In genomic region chr12:131133015-131133905, GRCh38 we compare ENCODE assay signal across 13 cellular contexts.
DNase-seq lines count a peak whose midpoint lies in the region; ATAC-seq and TF ChIP-seq lines count a peak whose summit lies in the region.
"Had no signal": no experiment of that assay in that cellular context is flagged by ENCODE, and none has a peak within 500 bp of the region (broad histone marks: within the 10 kb centered on the region; RNA-seq: fewer than 3 reads in every experiment).

No MANE protein-coding gene starts in this region.

- TF ChIP-seq CTCF in right atrium auricular region (IDR thresholded peaks at IDR 0.05) (no peak), sigmoid colon (IDR thresholded peaks at IDR 0.05) (no peak)

- no peak for TF ChIP-seq POLR2A in sigmoid colon (IDR thresholded peaks at IDR 0.05)

- 61 to 79% methylated on average over 19 of the region's 19 CpGs for WGBS in sigmoid colon, 2 donors

- H3K9me3 ChIP-seq in right atrium auricular region (no peaks in the 10 kb centered on the region), sigmoid colon (no peaks in the 10 kb centered on the region)
- H3K9me3 ChIP-seq: ascending aorta had no signal

- no peak overlapping the region for H3K27ac ChIP-seq in right atrium auricular region
- peak overlapping the region in 1 of 4 donors; percentile 23 for H3K27ac ChIP-seq in sigmoid colon
- H3K27ac ChIP-seq: ascending aorta, epithelial cell of prostate had no signal

- H3K36me3 ChIP-seq in right atrium auricular region (peaks cover 74% of the 10 kb centered on the region), sigmoid colon (no peaks in the 10 kb centered on the region)
- H3K36me3 ChIP-seq: ascending aorta had no signal

- H3K4me3 ChIP-seq in right atrium auricular region (no peak overlapping the region), sigmoid colon (no peak overlapping the region)
- H3K4me3 ChIP-seq: ascending aorta had no signal

- peaks cover 0 to 16% of the 10 kb centered on the region in 2 donors for H3K4me1 ChIP-seq in right atrium auricular region
- peaks cover 0 to 30% (median 19%) of the 10 kb centered on the region in 4 donors for H3K4me1 ChIP-seq in sigmoid colon

- H3K27me3 ChIP-seq in right atrium auricular region = no peaks in the 10 kb centered on the region
- no peaks in the 10 kb centered on the region for H3K27me3 ChIP-seq in sigmoid colon
- H3K27me3 ChIP-seq: ascending aorta had no signal

- peak; percentile 19 for DNase-seq in CD1c-positive myeloid dendritic cell (ENCODE audit: extremely low spot score)
- DNase-seq in NCI-H226 = peak; percentile 46
- peak; percentile 62 for DNase-seq in right atrium auricular region (ENCODE audit: low spot score)
- DNase-seq in sigmoid colon = peak; percentile 83
- no peak for DNase-seq in amniotic stem cell (lab: John Stamatoyannopoulos, UW)
- no peak for DNase-seq in NCI-H146 treated with DMSO at 0.1 percent for 48 hours (lab: John Stamatoyannopoulos, UW; ENCODE audit: unreplicated experiment)
- DNase-seq: activated gamma-delta T cell, HCEC 1CT, NCI-H1092 treated with DMSO at 0.1 percent for 48 hours had no signal

- ATAC-seq in GM21529 (IDR thresholded peaks at IDR 0.05; ENCODE audit: unreplicated experiment) = no peak
- ATAC-seq in GM21576 (IDR thresholded peaks at IDR 0.05; ENCODE audit: unreplicated experiment) = no peak

- TF ChIP-seq EP300 in sigmoid colon (IDR thresholded peaks at IDR 0.05) = no peak

- intact Hi-C loops in sigmoid colon (cut with DNase I) = no loop called here

Comparison
In these comparisons a context has a peak if more than half of its experiments do, and no peak if none do; other contexts are left out.
1. DNase-seq: peak in CD1c-positive myeloid dendritic cell (single experiment), NCI-H226 (single experiment), right atrium auricular region (single experiment) and sigmoid colon (single experiment); none in amniotic stem cell (single experiment) and NCI-H146 treated with DMSO at 0.1 percent for 48 hours (single experiment).